ENCODE assay signal across 9 cellular contexts in genomic region chr20:38164624-38165088, GRCh38. TPM values are rescaled to one million over a fixed set of nuclear protein-coding genes. Genes with fewer than 3 reads are reported as not detected.
A peak's percentile ranks its signal among the peaks of the same experiment; 100 is the strongest.
DNase-seq lines count a peak whose midpoint lies in the region; ATAC-seq, FAIRE-seq and TF ChIP-seq lines count a peak whose summit lies in the region.
"Had no signal": no experiment of that assay in that cellular context is flagged by ENCODE, and none has a peak within 500 bp of the region (broad histone marks: within the 10 kb centered on the region; RNA-seq: fewer than 3 reads in every experiment).

No MANE protein-coding gene starts in this region.

- no peak overlapping the region for H3K18ac ChIP-seq in mesendoderm (ENCODE audit: low read length)

- peak overlapping the region; percentile 96 for H3K27ac ChIP-seq in endothelial cell of umbilical vein (ENCODE audit: insufficient read depth, low read depth, low read length)
- H3K27ac ChIP-seq in mesendoderm (ENCODE audit: low read depth, low read length), result no peak overlapping the region
- H3K27ac ChIP-seq in upper lobe of left lung, result peak overlapping the region; percentile 72 to 93 (median 90)

- no peak overlapping the region for H3K4ac ChIP-seq in mesendoderm (ENCODE audit: low read depth, low read length)

- H3K4me2 ChIP-seq in endothelial cell of umbilical vein (ENCODE audit: insufficient read depth, low read length) (peak overlapping the region; percentile 78), mesendoderm (ENCODE audit: low read length) (peak overlapping the region; percentile 31)

- no peak overlapping the region for H3K23ac ChIP-seq in mesendoderm (ENCODE audit: low read length)

- no peak overlapping the region for H2AK5ac ChIP-seq in mesendoderm (ENCODE audit: low read length)

- WGBS in mesendoderm (ENCODE audit: extremely low coverage, insufficient coverage, low lambda C conversion rate), result no CpG with 5 or more reads among the region's 14 CpGs
- 67 to 72% methylated on average over 5 to 12 of the region's 14 CpGs for WGBS in upper lobe of left lung, 2 donors

- peaks cover 84% of the 10 kb centered on the region for H3K4me1 ChIP-seq in endothelial cell of umbilical vein (ENCODE audit: control insufficient read depth, extremely low read depth, insufficient read depth, low read length)
- no peaks in the 10 kb centered on the region for H3K4me1 ChIP-seq in mesendoderm (ENCODE audit: control insufficient read depth, low read depth, low read length)
- H3K4me1 ChIP-seq in upper lobe of left lung, result peaks cover 45 to 69% (median 55%) of the 10 kb centered on the region in 4 donors

- TF ChIP-seq POLR2A in endothelial cell of umbilical vein (IDR thresholded peaks at IDR 0.05; ENCODE audit: low read depth, low read length) (no peak), upper lobe of left lung (IDR thresholded peaks at IDR 0.05) (no peak)

- no peaks in the 10 kb centered on the region for H4K20me1 ChIP-seq in endothelial cell of umbilical vein (replicated peaks; ENCODE audit: control insufficient read depth, extremely low read depth, insufficient read depth, low read length)

- TF ChIP-seq CTCF in endothelial cell of umbilical vein (IDR thresholded peaks at IDR 0.05; ENCODE audit: extremely low read depth in 1 of 2, insufficient read depth in 1 of 2, low read depth in 1 of 2, low read length in 2 of 2) (no peak), upper lobe of left lung (IDR thresholded peaks at IDR 0.05) (no peak)

- DNase-seq in MG63, result peak; percentile 23
- no peak for DNase-seq in endothelial cell of umbilical vein (ENCODE audit: low read depth, low spot score)
- DNase-seq in mesendoderm, result no peak
- no peak for DNase-seq in upper lobe of left lung
- DNase-seq in central memory CD4-positive, alpha-beta T cell, result no peak
- no peak for DNase-seq in NOMO-1 treated with DMSO at 0.1 percent for 48 hours (lab: John Stamatoyannopoulos, UW; ENCODE audit: unreplicated experiment)
- no peak for DNase-seq in OCI-M1 (lab: John Stamatoyannopoulos, UW)
- DNase-seq: NCI-H1417 treated with DMSO at 0.1 percent for 48 hours had no signal

- H3K9me3 ChIP-seq in MG63, result no peaks in the 10 kb centered on the region
- H3K9me3 ChIP-seq in endothelial cell of umbilical vein (replicated peaks; ENCODE audit: control insufficient read depth, insufficient read depth, low read length), result no peaks in the 10 kb centered on the region
- H3K9me3 ChIP-seq in upper lobe of left lung, result no peaks in the 10 kb centered on the region

- intact Hi-C loops in endothelial cell of umbilical vein (cut with micrococcal nuclease), result loop anchor here (1.0 to 5.0 kb wide), 7 partner anchors 7 to 113 kb away; no protein-coding TSS in a partner anchor

- peak overlapping the region; percentile 53 for H3K4me3 ChIP-seq in MG63
- peak overlapping the region; percentile 26 to 96 (median 68) for H3K4me3 ChIP-seq in endothelial cell of umbilical vein (replicated peaks in 1 of 3; ENCODE audit: insufficient read depth in 1 of 3, low read depth in 1 of 3, low read length in 3 of 3)
- no peak overlapping the region for H3K4me3 ChIP-seq in mesendoderm (ENCODE audit: low read length)
- H3K4me3 ChIP-seq in upper lobe of left lung, result peak overlapping the region; percentile 30 to 61 (median 58)

- H3K79me2 ChIP-seq in endothelial cell of umbilical vein (ENCODE audit: control insufficient read depth, insufficient read depth, low read length) (peaks cover 60% of the 10 kb centered on the region), mesendoderm (ENCODE audit: control insufficient read depth, insufficient read depth, low read length) (no peaks in the 10 kb centered on the region)

- no peak overlapping the region for H2AFZ ChIP-seq in endothelial cell of umbilical vein (ENCODE audit: low read depth, low read length)

- H3K79me1 ChIP-seq in mesendoderm (ENCODE audit: low read length), result no peaks in the 10 kb centered on the region

- H3K9me1 ChIP-seq in endothelial cell of umbilical vein (replicated peaks; ENCODE audit: control insufficient read depth, extremely low read depth, insufficient read depth, low read length), result no peaks in the 10 kb centered on the region

- TF ChIP-seq EP300 in upper lobe of left lung (IDR thresholded peaks at IDR 0.05), result no peak

- no peak overlapping the region for H4K5ac ChIP-seq in mesendoderm (ENCODE audit: low read length)

- POLR2A ChIA-PET in endothelial cell of umbilical vein (lab: Charles Lee), result interaction anchor here (0.9 to 2.5 kb wide), 3 partner anchors 10 to 20 kb away, joined by 4 to 12 read pairs (median 5); no protein-coding TSS in a partner anchor

- dilution Hi-C loops in endothelial cell of umbilical vein (cut with MboI; ENCODE audit: extremely low pct_ligation_motif_present, low sequenced_read_pairs), result no loop called here

- H3K56ac ChIP-seq in mesendoderm (ENCODE audit: low read length), result peak overlapping the region; percentile 69

- BruUV-seq in endothelial cell of umbilical vein (replicated peaks; lab: Mats Ljungman, UMichigan), result TSS peak; percentile 37

- H3K36me3 ChIP-seq in MG63, result peaks cover 32% of the 10 kb centered on the region
- peaks cover 13 to 16% of the 10 kb centered on the region in 2 experiments for H3K36me3 ChIP-seq in endothelial cell of umbilical vein (ENCODE audit: control insufficient read depth in 2 of 2, extremely low read depth in 1 of 2, insufficient read depth in 2 of 2, low read length in 2 of 2)
- no peaks in the 10 kb centered on the region for H3K36me3 ChIP-seq in mesendoderm (ENCODE audit: control insufficient read depth, insufficient read depth, low read length)
- H3K36me3 ChIP-seq in upper lobe of left lung, result peaks cover 5 to 19% (median 9%) of the 10 kb centered on the region in 4 donors

- CTCF ChIA-PET in endothelial cell of umbilical vein (lab: Charles Lee), result interaction anchor here (0.7 to 4.5 kb wide), 15 partner anchors 10 to 114 kb away, joined by 3 to 53 read pairs (median 7); no protein-coding TSS in a partner anchor

- H2BK15ac ChIP-seq in mesendoderm (replicated peaks; ENCODE audit: low read depth), result no peak overlapping the region

- ATAC-seq in upper lobe of left lung (ENCODE audit: low FRiP score in 2 of 2) (no peak), HG02981 (IDR thresholded peaks at IDR 0.05; ENCODE audit: unreplicated experiment) (no peak)

- no peak overlapping the region for H2BK120ac ChIP-seq in mesendoderm (ENCODE audit: low read depth, low read length)

- H3K27me3 ChIP-seq in MG63 (no peaks in the 10 kb centered on the region), endothelial cell of umbilical vein (ENCODE audit: control insufficient read depth in 2 of 2, insufficient read depth in 2 of 2, low read length in 2 of 2) (no peaks in the 10 kb centered on the region), mesendoderm (ENCODE audit: insufficient read depth, low read length, poor library complexity) (no peaks in the 10 kb centered on the region), upper lobe of left lung (no peaks in the 10 kb centered on the region)

- no peak overlapping the region for H2BK5ac ChIP-seq in mesendoderm (ENCODE audit: low read length)

- peak overlapping the region; percentile 86 for H3K9ac ChIP-seq in endothelial cell of umbilical vein (replicated peaks; ENCODE audit: extremely low read depth, insufficient read depth, low read length)
- H3K9ac ChIP-seq in mesendoderm (ENCODE audit: low read length), result peak overlapping the region; percentile 24

- FAIRE-seq in endothelial cell of umbilical vein (lab: Jason Lieb, UNC), result peak; percentile 4

- no peak overlapping the region for H4K8ac ChIP-seq in mesendoderm (ENCODE audit: low read depth, low read length)

TF ChIP-seq in endothelial cell of umbilical vein, 7 proteins besides CTCF, POLR2A, EP300 and RAD21:
- TF ChIP-seq POLR2AphosphoS5 (IDR thresholded peaks at IDR 0.05; ENCODE audit: insufficient read depth, low read depth, low read length) (no peak), MYC (IDR thresholded peaks at IDR 0.05; ENCODE audit: low read depth, low read length) (no peak), EZH2 (IDR thresholded peaks at IDR 0.05; ENCODE audit: borderline replicate concordance, low read depth, low read length, severe bottlenecking) (no peak), FOS (IDR thresholded peaks at IDR 0.05; ENCODE audit: borderline replicate concordance, insufficient read depth, low read length) (no peak), JUN (IDR thresholded peaks at IDR 0.05; ENCODE audit: borderline replicate concordance, insufficient read depth, insufficient read length, low read depth) (no peak), GATA2 (IDR thresholded peaks at IDR 0.05; ENCODE audit: insufficient read depth, insufficient read length, low read depth, low read length) (no peak), MAX (IDR thresholded peaks at IDR 0.05; ENCODE audit: insufficient read depth, insufficient read length) (no peak)

RNA-seq across cellular contexts. Expression of gene TGM2, which starts 0.4 kb away (rescaled TPM):
- 82.5 and 111 TPM in 2 replicates for total RNA-seq in MG63 (2014; rRNA removed; shearing (Covaris generic); ENCODE audit: low replicate concordance)
- 708 and 868 TPM in 2 replicates for total RNA-seq in endothelial cell of umbilical vein
- 810 and 861 TPM in 2 replicates for polyA plus RNA-seq in endothelial cell of umbilical vein
- 710 and 739 TPM in 2 replicates for polyA plus RNA-seq in endothelial cell of umbilical vein (2011; cell fraction: cytosol; rRNA removed)
- 680 and 705 TPM in 2 replicates for polyA plus RNA-seq in endothelial cell of umbilical vein (2011; cell fraction: nucleus; rRNA removed)
- polyA plus RNA-seq in endothelial cell of umbilical vein (2012), result 931 and 1,022 TPM in 2 replicates
- polyA minus RNA-seq in endothelial cell of umbilical vein, result 986 and 1,245 TPM in 2 replicates
- 21.3 TPM for polyA minus RNA-seq in endothelial cell of umbilical vein (2011; cell fraction: cytosol; rRNA and poly(A)+ RNA removed)
- polyA minus RNA-seq in endothelial cell of umbilical vein (2011; cell fraction: nucleus; rRNA and poly(A)+ RNA removed), result 361 and 435 TPM in 2 replicates
- polyA plus RNA-seq in mesendoderm (2013, experiment 1 of 2), result 0.56 TPM
- 0.56 TPM for polyA plus RNA-seq in mesendoderm (2013, experiment 2 of 2)
- 100 to 1,000 TPM in 5 of 6 donors, 10 to 100 TPM in 1; 98.7 to 469 (median 290) TPM for total RNA-seq in upper lobe of left lung
